Comparison of ENCODE assay signal across 1 cellular context in genomic region chr2:8650256-8650655, GRCh38.
TF ChIP-seq lines count a peak whose summit lies in the region.

No MANE protein-coding gene starts in this region.

TF ChIP-seq in K562, 482 proteins besides CTCF, POLR2A, EP300 and RAD21 (continued from another document):
- TF ChIP-seq, protein P1, sequence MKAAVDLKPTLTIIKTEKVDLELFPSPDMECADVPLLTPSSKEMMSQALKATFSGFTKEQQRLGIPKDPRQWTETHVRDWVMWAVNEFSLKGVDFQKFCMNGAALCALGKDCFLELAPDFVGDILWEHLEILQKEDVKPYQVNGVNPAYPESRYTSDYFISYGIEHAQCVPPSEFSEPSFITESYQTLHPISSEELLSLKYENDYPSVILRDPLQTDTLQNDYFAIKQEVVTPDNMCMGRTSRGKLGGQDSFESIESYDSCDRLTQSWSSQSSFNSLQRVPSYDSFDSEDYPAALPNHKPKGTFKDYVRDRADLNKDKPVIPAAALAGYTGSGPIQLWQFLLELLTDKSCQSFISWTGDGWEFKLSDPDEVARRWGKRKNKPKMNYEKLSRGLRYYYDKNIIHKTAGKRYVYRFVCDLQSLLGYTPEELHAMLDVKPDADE (conservative IDR thresholded peaks at IDR 0.05; ENCODE audit: control insufficient read depth, low read depth, low read length): no peak
- TF ChIP-seq GATAD2A (IDR thresholded peaks at IDR 0.05): no peak
- no peak for TF ChIP-seq CBX3 (IDR thresholded peaks at IDR 0.05; ENCODE audit: borderline replicate concordance in 1 of 2, low read length in 2 of 2)
- TF ChIP-seq ZNF316 (IDR thresholded peaks at IDR 0.05): no peak
- TF ChIP-seq SP1 (CRISPR knock-in tag; IDR thresholded peaks at IDR 0.05): no peak
- TF ChIP-seq GTF2F1 (IDR thresholded peaks at IDR 0.05; ENCODE audit: low read depth, low read length): no peak
- TF ChIP-seq POLR2AphosphoS2 (IDR thresholded peaks at IDR 0.05; ENCODE audit: low read length): no peak
- TF ChIP-seq NFIC (IDR thresholded peaks at IDR 0.05): no peak
- no peak for TF ChIP-seq MEF2A (IDR thresholded peaks at IDR 0.05; ENCODE audit: control insufficient read depth, low read depth, low read length)
